In the genomic region with DNA sequence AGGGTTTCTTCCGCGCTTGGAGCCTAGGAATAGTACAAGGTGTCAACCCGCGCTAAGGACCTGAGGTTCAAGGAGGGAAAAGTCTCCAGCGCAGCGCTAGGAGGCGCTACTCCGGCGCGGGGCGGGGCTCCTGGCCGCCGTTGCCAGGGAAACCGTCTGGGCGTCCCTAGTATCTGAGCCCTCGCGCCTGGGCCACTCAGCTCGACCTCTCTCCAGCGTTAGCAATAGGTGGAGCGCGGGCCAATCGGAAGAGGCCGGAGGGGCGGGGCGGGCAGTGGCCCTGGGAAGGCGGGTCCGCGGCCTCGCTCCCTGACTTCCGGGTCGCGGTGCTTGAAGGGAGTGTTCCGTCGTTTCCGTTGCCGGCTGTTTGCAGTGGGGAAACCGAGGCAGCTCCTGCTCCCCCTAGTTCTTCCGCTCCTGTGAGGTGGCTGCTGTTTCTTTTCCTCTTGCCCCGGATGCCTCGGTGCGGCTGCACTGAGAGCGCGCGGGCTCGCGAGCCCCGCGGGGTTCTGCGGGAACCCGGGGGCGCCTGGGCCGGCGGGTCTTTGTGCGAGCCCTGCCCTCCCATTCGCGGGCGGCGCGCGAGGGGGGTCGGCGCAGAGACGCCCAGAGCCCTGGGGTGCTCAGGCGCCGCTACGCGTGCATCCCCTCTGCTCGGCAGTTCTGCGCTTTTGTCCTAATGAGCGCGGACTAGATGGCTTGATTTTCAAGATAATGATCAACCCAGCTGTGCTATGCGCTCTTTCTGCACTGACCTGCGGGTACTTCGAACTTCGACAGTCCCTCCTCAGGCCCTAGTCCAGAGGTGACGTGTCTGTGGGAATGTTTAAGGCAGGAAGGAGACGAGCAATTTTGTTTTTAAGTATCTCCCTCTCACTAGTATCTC, we compare ENCODE assay signal across 1 cellular context.
TF ChIP-seq lines count a peak whose summit lies in the region.

A gene with protein sequence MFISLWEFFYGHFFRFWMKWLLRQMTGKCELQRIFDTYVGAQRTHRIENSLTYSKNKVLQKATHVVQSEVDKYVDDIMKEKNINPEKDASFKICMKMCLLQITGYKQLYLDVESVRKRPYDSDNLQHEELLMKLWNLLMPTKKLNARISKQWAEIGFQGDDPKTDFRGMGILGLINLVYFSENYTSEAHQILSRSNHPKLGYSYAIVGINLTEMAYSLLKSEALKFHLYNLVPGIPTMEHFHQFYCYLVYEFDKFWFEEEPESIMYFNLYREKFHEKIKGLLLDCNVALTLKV (plus strand): TSS at position 312 of the 886 bp plus-strand sequence. CDS start 1,261 bp downstream, outside the sequence.

TF ChIP-seq in K562, 482 proteins besides CTCF, POLR2A, EP300 and RAD21 (continued from another document and continues in another):
- TF ChIP-seq HNRNPL (IDR thresholded peaks at IDR 0.05; ENCODE audit: low read depth, low read length) (no peak), SMAD1 (IDR thresholded peaks at IDR 0.05; ENCODE audit: low read depth, low read length, partially characterized antibody) (no peak), CREBBP (IDR thresholded peaks at IDR 0.05; ENCODE audit: low read depth, low read length) (no peak), SRF (CRISPR knock-in tag; IDR thresholded peaks at IDR 0.05) (no peak), ESRRA (IDR thresholded peaks at IDR 0.05; ENCODE audit: borderline replicate concordance, low read depth) (no peak), CBFA2T2 (conservative IDR thresholded peaks at IDR 0.05) (no peak), MEF2A (IDR thresholded peaks at IDR 0.05; ENCODE audit: control insufficient read depth, low read depth, low read length) (no peak), KLF6 (CRISPR knock-in tag; IDR thresholded peaks at IDR 0.05; ENCODE audit: borderline replicate concordance) (no peak), RBFOX2 (IDR thresholded peaks at IDR 0.05; ENCODE audit: low read depth, low read length) (peak; percentile 92), ZNF23 (CRISPR knock-in tag; IDR thresholded peaks at IDR 0.05) (no peak), NR3C1 (CRISPR knock-in tag; IDR thresholded peaks at IDR 0.05) (no peak), ZBED1 (IDR thresholded peaks at IDR 0.05) (no peak), FOSL1 (tag; conservative IDR thresholded peaks at IDR 0.05) (no peak), KAT7 (CRISPR knock-in tag; IDR thresholded peaks at IDR 0.05; ENCODE audit: borderline replicate concordance) (peak; percentile 20; the same call in 1 of the 2 replicates), ZNF830 (CRISPR knock-in tag; IDR thresholded peaks at IDR 0.05) (no peak), ZSCAN29 (IDR thresholded peaks at IDR 0.05) (no peak), NEUROD1 (IDR thresholded peaks at IDR 0.05; ENCODE audit: borderline replicate concordance, low read depth, low read length, partially characterized antibody) (peak; percentile 20), EP400 (IDR thresholded peaks at IDR 0.05) (no peak; the same call in 1 of the 2 replicates), POLR3A (IDR thresholded peaks at IDR 0.05; ENCODE audit: borderline replicate concordance, extremely low read depth, insufficient read depth, insufficient read length) (no peak), KDM1A (IDR thresholded peaks at IDR 0.05) (no peak), RBM15 (IDR thresholded peaks at IDR 0.05; ENCODE audit: insufficient read depth, low read length) (no peak), EZH2 (IDR thresholded peaks at IDR 0.05; ENCODE audit: borderline replicate concordance, low read depth, low read length) (no peak), PCBP1 (IDR thresholded peaks at IDR 0.05; ENCODE audit: low read depth, low read length, poor library complexity, severe bottlenecking) (peak; percentile 76), ZNF3 (CRISPR knock-in tag; IDR thresholded peaks at IDR 0.05) (no peak), KHSRP (IDR thresholded peaks at IDR 0.05) (no peak), ZNF140 (CRISPR knock-in tag; IDR thresholded peaks at IDR 0.05) (no peak), WHSC1 (IDR thresholded peaks at IDR 0.05; ENCODE audit: low read length) (no peak), TBL1XR1 (IDR thresholded peaks at IDR 0.05; ENCODE audit: low read length in 2 of 2) (no peak), NFE2 (IDR thresholded peaks at IDR 0.05; ENCODE audit: low read depth) (no peak), NCOA4 (IDR thresholded peaks at IDR 0.05; ENCODE audit: partially characterized antibody) (no peak)
- TF ChIP-seq, protein P1, sequence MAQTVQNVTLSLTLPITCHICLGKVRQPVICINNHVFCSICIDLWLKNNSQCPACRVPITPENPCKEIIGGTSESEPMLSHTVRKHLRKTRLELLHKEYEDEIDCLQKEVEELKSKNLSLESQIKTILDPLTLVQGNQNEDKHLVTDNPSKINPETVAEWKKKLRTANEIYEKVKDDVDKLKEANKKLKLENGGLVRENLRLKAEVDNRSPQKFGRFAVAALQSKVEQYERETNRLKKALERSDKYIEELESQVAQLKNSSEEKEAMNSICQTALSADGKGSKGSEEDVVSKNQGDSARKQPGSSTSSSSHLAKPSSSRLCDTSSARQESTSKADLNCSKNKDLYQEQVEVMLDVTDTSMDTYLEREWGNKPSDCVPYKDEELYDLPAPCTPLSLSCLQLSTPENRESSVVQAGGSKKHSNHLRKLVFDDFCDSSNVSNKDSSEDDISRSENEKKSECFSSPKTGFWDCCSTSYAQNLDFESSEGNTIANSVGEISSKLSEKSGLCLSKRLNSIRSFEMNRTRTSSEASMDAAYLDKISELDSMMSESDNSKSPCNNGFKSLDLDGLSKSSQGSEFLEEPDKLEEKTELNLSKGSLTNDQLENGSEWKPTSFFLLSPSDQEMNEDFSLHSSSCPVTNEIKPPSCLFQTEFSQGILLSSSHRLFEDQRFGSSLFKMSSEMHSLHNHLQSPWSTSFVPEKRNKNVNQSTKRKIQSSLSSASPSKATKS (CRISPR knock-in tag; IDR thresholded peaks at IDR 0.05) = no peak
- TF ChIP-seq, protein P2, sequence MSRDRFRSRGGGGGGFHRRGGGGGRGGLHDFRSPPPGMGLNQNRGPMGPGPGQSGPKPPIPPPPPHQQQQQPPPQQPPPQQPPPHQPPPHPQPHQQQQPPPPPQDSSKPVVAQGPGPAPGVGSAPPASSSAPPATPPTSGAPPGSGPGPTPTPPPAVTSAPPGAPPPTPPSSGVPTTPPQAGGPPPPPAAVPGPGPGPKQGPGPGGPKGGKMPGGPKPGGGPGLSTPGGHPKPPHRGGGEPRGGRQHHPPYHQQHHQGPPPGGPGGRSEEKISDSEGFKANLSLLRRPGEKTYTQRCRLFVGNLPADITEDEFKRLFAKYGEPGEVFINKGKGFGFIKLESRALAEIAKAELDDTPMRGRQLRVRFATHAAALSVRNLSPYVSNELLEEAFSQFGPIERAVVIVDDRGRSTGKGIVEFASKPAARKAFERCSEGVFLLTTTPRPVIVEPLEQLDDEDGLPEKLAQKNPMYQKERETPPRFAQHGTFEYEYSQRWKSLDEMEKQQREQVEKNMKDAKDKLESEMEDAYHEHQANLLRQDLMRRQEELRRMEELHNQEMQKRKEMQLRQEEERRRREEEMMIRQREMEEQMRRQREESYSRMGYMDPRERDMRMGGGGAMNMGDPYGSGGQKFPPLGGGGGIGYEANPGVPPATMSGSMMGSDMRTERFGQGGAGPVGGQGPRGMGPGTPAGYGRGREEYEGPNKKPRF (IDR thresholded peaks at IDR 0.05; ENCODE audit: low read depth, low read length) = no peak
- TF ChIP-seq, protein P3, sequence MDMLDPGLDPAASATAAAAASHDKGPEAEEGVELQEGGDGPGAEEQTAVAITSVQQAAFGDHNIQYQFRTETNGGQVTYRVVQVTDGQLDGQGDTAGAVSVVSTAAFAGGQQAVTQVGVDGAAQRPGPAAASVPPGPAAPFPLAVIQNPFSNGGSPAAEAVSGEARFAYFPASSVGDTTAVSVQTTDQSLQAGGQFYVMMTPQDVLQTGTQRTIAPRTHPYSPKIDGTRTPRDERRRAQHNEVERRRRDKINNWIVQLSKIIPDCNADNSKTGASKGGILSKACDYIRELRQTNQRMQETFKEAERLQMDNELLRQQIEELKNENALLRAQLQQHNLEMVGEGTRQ (CRISPR knock-in tag; IDR thresholded peaks at IDR 0.05) = no peak
- TF ChIP-seq, protein P4, sequence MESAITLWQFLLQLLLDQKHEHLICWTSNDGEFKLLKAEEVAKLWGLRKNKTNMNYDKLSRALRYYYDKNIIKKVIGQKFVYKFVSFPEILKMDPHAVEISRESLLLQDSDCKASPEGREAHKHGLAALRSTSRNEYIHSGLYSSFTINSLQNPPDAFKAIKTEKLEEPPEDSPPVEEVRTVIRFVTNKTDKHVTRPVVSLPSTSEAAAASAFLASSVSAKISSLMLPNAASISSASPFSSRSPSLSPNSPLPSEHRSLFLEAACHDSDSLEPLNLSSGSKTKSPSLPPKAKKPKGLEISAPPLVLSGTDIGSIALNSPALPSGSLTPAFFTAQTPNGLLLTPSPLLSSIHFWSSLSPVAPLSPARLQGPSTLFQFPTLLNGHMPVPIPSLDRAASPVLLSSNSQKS (CRISPR knock-in tag; IDR thresholded peaks at IDR 0.05) = no peak
- TF ChIP-seq, protein P5, sequence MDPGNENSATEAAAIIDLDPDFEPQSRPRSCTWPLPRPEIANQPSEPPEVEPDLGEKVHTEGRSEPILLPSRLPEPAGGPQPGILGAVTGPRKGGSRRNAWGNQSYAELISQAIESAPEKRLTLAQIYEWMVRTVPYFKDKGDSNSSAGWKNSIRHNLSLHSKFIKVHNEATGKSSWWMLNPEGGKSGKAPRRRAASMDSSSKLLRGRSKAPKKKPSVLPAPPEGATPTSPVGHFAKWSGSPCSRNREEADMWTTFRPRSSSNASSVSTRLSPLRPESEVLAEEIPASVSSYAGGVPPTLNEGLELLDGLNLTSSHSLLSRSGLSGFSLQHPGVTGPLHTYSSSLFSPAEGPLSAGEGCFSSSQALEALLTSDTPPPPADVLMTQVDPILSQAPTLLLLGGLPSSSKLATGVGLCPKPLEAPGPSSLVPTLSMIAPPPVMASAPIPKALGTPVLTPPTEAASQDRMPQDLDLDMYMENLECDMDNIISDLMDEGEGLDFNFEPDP (CRISPR knock-in tag; IDR thresholded peaks at IDR 0.05) = no peak
- TF ChIP-seq, protein P6, sequence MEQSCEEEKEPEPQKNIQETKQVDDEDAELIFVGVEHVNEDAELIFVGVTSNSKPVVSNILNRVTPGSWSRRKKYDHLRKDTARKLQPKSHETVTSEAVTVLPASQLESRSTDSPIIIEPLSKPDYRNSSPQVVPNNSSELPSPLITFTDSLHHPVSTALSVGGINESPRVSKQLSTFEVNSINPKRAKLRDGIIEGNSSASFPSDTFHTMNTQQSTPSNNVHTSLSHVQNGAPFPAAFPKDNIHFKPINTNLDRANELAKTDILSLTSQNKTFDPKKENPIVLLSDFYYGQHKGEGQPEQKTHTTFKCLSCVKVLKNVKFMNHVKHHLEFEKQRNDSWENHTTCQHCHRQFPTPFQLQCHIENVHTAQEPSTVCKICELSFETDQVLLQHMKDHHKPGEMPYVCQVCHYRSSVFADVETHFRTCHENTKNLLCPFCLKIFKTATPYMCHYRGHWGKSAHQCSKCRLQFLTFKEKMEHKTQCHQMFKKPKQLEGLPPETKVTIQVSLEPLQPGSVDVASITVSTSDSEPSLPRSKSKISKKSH (CRISPR knock-in tag; IDR thresholded peaks at IDR 0.05) = no peak
- TF ChIP-seq, protein P7, sequence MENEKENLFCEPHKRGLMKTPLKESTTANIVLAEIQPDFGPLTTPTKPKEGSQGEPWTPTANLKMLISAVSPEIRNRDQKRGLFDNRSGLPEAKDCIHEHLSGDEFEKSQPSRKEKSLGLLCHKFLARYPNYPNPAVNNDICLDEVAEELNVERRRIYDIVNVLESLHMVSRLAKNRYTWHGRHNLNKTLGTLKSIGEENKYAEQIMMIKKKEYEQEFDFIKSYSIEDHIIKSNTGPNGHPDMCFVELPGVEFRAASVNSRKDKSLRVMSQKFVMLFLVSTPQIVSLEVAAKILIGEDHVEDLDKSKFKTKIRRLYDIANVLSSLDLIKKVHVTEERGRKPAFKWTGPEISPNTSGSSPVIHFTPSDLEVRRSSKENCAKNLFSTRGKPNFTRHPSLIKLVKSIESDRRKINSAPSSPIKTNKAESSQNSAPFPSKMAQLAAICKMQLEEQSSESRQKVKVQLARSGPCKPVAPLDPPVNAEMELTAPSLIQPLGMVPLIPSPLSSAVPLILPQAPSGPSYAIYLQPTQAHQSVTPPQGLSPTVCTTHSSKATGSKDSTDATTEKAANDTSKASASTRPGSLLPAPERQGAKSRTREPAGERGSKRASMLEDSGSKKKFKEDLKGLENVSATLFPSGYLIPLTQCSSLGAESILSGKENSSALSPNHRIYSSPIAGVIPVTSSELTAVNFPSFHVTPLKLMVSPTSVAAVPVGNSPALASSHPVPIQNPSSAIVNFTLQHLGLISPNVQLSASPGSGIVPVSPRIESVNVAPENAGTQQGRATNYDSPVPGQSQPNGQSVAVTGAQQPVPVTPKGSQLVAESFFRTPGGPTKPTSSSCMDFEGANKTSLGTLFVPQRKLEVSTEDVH (IDR thresholded peaks at IDR 0.05; ENCODE audit: low read depth, partially characterized antibody) = peak; percentile 47
- TF ChIP-seq, protein P8, sequence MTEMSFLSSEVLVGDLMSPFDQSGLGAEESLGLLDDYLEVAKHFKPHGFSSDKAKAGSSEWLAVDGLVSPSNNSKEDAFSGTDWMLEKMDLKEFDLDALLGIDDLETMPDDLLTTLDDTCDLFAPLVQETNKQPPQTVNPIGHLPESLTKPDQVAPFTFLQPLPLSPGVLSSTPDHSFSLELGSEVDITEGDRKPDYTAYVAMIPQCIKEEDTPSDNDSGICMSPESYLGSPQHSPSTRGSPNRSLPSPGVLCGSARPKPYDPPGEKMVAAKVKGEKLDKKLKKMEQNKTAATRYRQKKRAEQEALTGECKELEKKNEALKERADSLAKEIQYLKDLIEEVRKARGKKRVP (CRISPR knock-in tag; IDR thresholded peaks at IDR 0.05) = no peak
- TF ChIP-seq, protein P9, sequence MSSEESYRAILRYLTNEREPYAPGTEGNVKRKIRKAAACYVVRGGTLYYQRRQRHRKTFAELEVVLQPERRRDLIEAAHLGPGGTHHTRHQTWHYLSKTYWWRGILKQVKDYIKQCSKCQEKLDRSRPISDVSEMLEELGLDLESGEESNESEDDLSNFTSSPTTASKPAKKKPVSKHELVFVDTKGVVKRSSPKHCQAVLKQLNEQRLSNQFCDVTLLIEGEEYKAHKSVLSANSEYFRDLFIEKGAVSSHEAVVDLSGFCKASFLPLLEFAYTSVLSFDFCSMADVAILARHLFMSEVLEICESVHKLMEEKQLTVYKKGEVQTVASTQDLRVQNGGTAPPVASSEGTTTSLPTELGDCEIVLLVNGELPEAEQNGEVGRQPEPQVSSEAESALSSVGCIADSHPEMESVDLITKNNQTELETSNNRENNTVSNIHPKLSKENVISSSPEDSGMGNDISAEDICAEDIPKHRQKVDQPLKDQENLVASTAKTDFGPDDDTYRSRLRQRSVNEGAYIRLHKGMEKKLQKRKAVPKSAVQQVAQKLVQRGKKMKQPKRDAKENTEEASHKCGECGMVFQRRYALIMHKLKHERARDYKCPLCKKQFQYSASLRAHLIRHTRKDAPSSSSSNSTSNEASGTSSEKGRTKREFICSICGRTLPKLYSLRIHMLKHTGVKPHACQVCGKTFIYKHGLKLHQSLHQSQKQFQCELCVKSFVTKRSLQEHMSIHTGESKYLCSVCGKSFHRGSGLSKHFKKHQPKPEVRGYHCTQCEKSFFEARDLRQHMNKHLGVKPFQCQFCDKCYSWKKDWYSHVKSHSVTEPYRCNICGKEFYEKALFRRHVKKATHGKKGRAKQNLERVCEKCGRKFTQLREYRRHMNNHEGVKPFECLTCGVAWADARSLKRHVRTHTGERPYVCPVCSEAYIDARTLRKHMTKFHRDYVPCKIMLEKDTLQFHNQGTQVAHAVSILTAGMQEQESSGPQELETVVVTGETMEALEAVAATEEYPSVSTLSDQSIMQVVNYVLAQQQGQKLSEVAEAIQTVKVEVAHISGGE (CRISPR knock-in tag; IDR thresholded peaks at IDR 0.05) = peak; percentile 45 to 97 (median 82); a peak in 5 of 6 replicates
- TF ChIP-seq, protein P10, sequence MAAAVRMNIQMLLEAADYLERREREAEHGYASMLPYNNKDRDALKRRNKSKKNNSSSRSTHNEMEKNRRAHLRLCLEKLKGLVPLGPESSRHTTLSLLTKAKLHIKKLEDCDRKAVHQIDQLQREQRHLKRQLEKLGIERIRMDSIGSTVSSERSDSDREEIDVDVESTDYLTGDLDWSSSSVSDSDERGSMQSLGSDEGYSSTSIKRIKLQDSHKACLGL (CRISPR knock-in tag; IDR thresholded peaks at IDR 0.05; ENCODE audit: borderline replicate concordance, poor library complexity, severe bottlenecking) = no peak
